ENCODE assay signal across 1 cellular context in the genomic region with DNA sequence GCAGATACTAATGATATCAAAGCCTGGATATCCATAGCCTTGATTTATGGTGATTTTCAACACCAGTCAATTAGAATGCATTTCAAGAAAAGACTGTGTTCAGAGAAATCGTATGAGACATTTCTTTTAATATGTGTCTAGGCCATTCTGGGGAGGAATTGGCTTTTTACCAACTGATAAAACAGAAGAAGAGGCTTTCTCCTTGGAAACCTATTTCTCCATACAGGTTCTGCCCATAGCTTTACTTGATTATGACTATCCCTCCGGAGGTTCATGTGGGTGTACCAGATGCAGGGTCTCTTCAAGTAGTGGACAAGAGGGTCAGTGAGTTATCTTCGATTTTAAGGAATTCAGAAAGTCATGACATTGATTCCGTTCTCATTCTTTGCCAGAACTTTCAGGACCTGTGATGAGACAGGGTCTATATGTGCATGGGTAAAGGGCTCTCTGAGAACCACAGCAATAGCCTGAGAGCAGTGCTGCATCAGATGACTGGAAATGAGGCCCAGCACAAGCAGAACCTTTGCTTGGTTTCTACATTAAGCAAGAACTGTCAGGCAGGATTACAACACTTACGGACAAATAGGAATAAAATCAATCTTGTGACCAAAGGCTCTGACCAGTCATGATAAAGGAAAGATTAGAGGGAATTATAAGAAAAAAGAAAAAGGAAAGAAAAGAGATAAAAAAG.
TF ChIP-seq lines count a peak whose summit lies in the region.

No MANE protein-coding gene starts in this region.

TF ChIP-seq in IMR-90, 13 proteins besides CTCF, POLR2A, EP300 and RAD21 (continued from another document):
- TF ChIP-seq, protein P1, sequence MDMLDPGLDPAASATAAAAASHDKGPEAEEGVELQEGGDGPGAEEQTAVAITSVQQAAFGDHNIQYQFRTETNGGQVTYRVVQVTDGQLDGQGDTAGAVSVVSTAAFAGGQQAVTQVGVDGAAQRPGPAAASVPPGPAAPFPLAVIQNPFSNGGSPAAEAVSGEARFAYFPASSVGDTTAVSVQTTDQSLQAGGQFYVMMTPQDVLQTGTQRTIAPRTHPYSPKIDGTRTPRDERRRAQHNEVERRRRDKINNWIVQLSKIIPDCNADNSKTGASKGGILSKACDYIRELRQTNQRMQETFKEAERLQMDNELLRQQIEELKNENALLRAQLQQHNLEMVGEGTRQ (IDR thresholded peaks at IDR 0.05; ENCODE audit: low read depth, low read length), result no peak
- TF ChIP-seq RCOR1 (IDR thresholded peaks at IDR 0.05; ENCODE audit: insufficient replicate concordance, low read length), result no peak
- no peak for TF ChIP-seq BHLHE40 (IDR thresholded peaks at IDR 0.05; ENCODE audit: low read depth, low read length)
- TF ChIP-seq FOS (IDR thresholded peaks at IDR 0.05; ENCODE audit: low read depth, low read length), result no peak
TF ChIP-seq in IMR-90: peak in this region for 1.
